8 cellular contexts compared by ENCODE assay signal in genomic region chr13:109869312-109870237, GRCh38.
DNase-seq lines count a peak whose midpoint lies in the region; ATAC-seq and TF ChIP-seq lines count a peak whose summit lies in the region.

No MANE protein-coding gene starts in this region.

- no peaks in the 10 kb centered on the region for H3K36me3 ChIP-seq in rectal smooth muscle tissue (ENCODE audit: control insufficient read depth, insufficient read depth, low read length)

- peak overlapping the region; percentile 59 for H3K27ac ChIP-seq in rectal smooth muscle tissue (ENCODE audit: low read depth, low read length)

- peak overlapping the region; percentile 17 for H3K9ac ChIP-seq in rectal smooth muscle tissue (ENCODE audit: low read length)

- intact Hi-C loops in Right ventricle myocardium inferior (cut with DNase I) = loop anchor here (5.0 to 10.0 kb wide), 2 partner anchors 82 to 235 kb away; partner anchors contain the start of gene IRS2

- no peaks in the 10 kb centered on the region for H3K27me3 ChIP-seq in rectal smooth muscle tissue (ENCODE audit: control insufficient read depth, insufficient read depth, low read length)

- peaks cover 9% of the 10 kb centered on the region for H3K4me1 ChIP-seq in rectal smooth muscle tissue (ENCODE audit: control insufficient read depth, insufficient read depth, low read length)

- H3K4me3 ChIP-seq in rectal smooth muscle tissue (ENCODE audit: low read length) = peak overlapping the region; percentile 56

- TF ChIP-seq CTCF in GM13976 (IDR thresholded peaks at IDR 0.05; ENCODE audit: borderline replicate concordance, control extremely low read depth, extremely low read depth, insufficient read depth, missing control alignments) = no peak

- in situ Hi-C loops in GM13976 (cut with MboI; ENCODE audit: low sequenced_read_pairs, unreplicated experiment) = no loop called here

- DNase-seq in EH (ENCODE audit: low read depth) (peak; percentile 73), NCI-H1436 (lab: John Stamatoyannopoulos, UW) (peak; percentile 86), activated T-cell treated with anti-CD3 and anti-CD28 coated beads for 4 hours (peak; percentile 1), Right ventricle myocardium inferior (ENCODE audit: missing footprints) (peak; percentile 85), GF-D8 (lab: John Stamatoyannopoulos, UW) (no peak), H4 (ENCODE audit: low spot score) (no peak), GM13976 (ENCODE audit: low spot score) (no peak)

- ATAC-seq in Right ventricle myocardium inferior = peak; percentile 87

Comparison
In these comparisons a context has a peak if more than half of its experiments do, and no peak if none do; other contexts are left out.
1. DNase-seq: peak in EH (single experiment), NCI-H1436 (single experiment), activated T-cell treated with anti-CD3 and anti-CD28 coated beads for 4 hours (single experiment) and Right ventricle myocardium inferior (single experiment); none in GF-D8 (single experiment), H4 (single experiment) and GM13976 (single experiment).